Comparison of ENCODE assay signal across 8 cellular contexts in the genomic region with DNA sequence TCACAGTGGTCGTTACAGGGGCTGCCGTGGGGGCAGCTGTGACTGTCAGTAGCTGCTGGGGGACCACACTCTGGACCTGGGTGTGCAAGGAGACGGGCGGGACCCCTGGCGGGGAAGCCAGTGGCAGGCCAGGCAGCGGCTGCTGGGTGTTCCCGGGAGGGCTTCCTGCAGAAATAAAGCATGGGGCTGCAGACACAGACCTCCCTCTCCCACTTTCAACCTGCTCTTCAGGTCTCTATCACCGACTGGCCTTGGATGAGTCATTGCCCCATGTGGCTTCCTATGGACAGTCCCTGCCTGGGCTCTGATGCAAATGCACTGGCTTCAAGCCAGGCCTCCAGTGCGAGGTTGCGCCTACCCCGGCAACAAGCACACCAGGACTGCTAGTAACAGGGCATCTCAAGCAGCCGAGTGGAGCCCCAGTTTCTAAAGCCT. TPM values are rescaled to one million over a fixed set of nuclear protein-coding genes. Genes with fewer than 3 reads are reported as not detected.
DNase-seq lines count a peak whose midpoint lies in the region; ATAC-seq and TF ChIP-seq lines count a peak whose summit lies in the region.

No MANE protein-coding gene starts in this region.

- TF ChIP-seq POLR2A in body of pancreas (IDR thresholded peaks at IDR 0.05), result no peak

- H3K4me1 ChIP-seq in body of pancreas (peaks cover 58% of the 10 kb centered on the region), left lung (peaks cover 34 to 72% of the 10 kb centered on the region in 2 donors)

- H3K27me3 ChIP-seq in body of pancreas, result no peaks in the 10 kb centered on the region
- no peaks in the 10 kb centered on the region for H3K27me3 ChIP-seq in left lung

- DNase-seq in activated gamma-delta T cell treated with Interleukin-2 at 50 U/mL for 16 hours (peak; percentile 39), activated gamma-delta T cell (lab: John Stamatoyannopoulos, UW) (no peak), T-helper 9 cell (peak; percentile 36), body of pancreas (peak; percentile 64 to 89 (median 78)), left lung (peak; percentile 83 to 94), germinal center (ENCODE audit: low spot score) (no peak)
- peak; percentile 30 to 50 for DNase-seq in stimulated activated CD8-positive, alpha-beta memory T cell treated with anti-CD3 and anti-CD28 coated beads, Interleukin-7, amount 100 ng/mL, for 4 hours (ENCODE audit: low read depth in 2 of 2)

- H3K36me3 ChIP-seq in body of pancreas (replicated peaks in 1 of 2; ENCODE audit: insufficient read depth in 1 of 2, low read depth in 2 of 2) (peaks cover 0 to 8% of the 10 kb centered on the region in 2 donors), left lung (peaks cover 0 to 51% of the 10 kb centered on the region in 2 donors)

- intact Hi-C loops in body of pancreas (cut with DNase I), result loop anchor here (5.0 kb wide), 1 partner anchor 38 kb away; no protein-coding TSS in a partner anchor
- intact Hi-C loops in left lung (cut with DNase I), result loop anchor here in 1 of 2 donors (10.0 kb wide), 1 partner anchor 45 kb away; no protein-coding TSS in a partner anchor

- TF ChIP-seq CTCF in body of pancreas (IDR thresholded peaks at IDR 0.05) (no peak), left lung (IDR thresholded peaks at IDR 0.05) (no peak)

- 49 to 63% methylated on average over 5 to 12 of the region's 12 CpGs for WGBS in body of pancreas, 2 donors

- ATAC-seq in HG03139 (IDR thresholded peaks at IDR 0.05; ENCODE audit: unreplicated experiment), result peak; percentile 41
- ATAC-seq in body of pancreas, result no peak
- ATAC-seq in left lung, result peak; percentile 11

- no peak overlapping the region for H3K4me3 ChIP-seq in body of pancreas
- H3K4me3 ChIP-seq in left lung, result no peak overlapping the region

- H3K27ac ChIP-seq in body of pancreas, result peak overlapping the region in 2 of 4 donors; percentile 18 to 25
- H3K27ac ChIP-seq in left lung, result peak overlapping the region in 1 of 2 donors; percentile 4

- H3K9me3 ChIP-seq in body of pancreas, result no peaks in the 10 kb centered on the region
- H3K9me3 ChIP-seq in left lung, result no peaks in the 10 kb centered on the region

RNA-seq across cellular contexts. Expression of gene SREBF1, which starts 17.2 kb away (rescaled TPM):
- total RNA-seq in body of pancreas, result 10 to 100 TPM; 22.3 to 88.0 TPM
- 100 to 1,000 TPM; 112 to 122 TPM for total RNA-seq in left lung

Comparison
In these comparisons a context has a peak if more than half of its experiments do, and no peak if none do; other contexts are left out.
1. DNase-seq: peak in activated gamma-delta T cell treated with Interleukin-2 at 50 U/mL for 16 hours (single experiment), T-helper 9 cell (single experiment), body of pancreas (4 of 4), left lung (2 of 2) and stimulated activated CD8-positive, alpha-beta memory T cell treated with anti-CD3 and anti-CD28 coated beads, Interleukin-7, amount 100 ng/mL, for 4 hours (2 of 2); none in activated gamma-delta T cell (single experiment) and germinal center (single experiment).